1 cellular context compared by ENCODE assay signal in the genomic region with DNA sequence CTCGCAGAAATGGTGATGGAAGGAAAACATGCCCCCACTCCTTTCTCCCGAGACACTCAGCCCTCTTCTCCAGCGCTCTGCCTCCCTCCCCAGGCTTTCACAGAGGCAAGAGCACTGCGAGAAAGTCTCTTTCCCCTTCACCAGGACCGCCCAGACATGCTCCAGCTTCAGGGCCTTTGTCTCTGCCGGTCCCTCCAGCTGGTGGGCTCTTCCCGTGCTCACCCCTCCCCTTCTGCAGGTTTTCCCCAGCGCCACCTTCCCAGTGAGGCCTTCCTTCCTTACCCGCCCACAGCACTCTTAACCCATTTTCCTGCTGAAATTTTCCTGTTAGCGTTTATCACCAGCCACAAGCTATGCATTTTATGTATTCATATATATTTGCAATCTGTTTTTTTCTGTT.
TF ChIP-seq lines count a peak whose summit lies in the region.

No MANE protein-coding gene starts in this region.

TF ChIP-seq in H1, 55 proteins besides CTCF, POLR2A, EP300 and RAD21 (continued from another document):
- TF ChIP-seq SIX5 (IDR thresholded peaks at IDR 0.05; ENCODE audit: low read depth, low read length) (no peak), ASH2L (IDR thresholded peaks at IDR 0.05; ENCODE audit: low read length) (no peak), RNF2 (IDR thresholded peaks at IDR 0.05; ENCODE audit: borderline replicate concordance, low read depth, low read length, missing control alignments, poor library complexity, severe bottlenecking) (no peak), BCL11A (IDR thresholded peaks at IDR 0.05; ENCODE audit: low read depth in 2 of 2, low read length in 2 of 2) (no peak), ZNF274 (IDR thresholded peaks at IDR 0.05; ENCODE audit: borderline replicate concordance, extremely low read depth, low read length) (no peak), PHF8 (conservative IDR thresholded peaks at IDR 0.05; ENCODE audit: low read depth, low read length) (no peak), CHD1 (IDR thresholded peaks at IDR 0.05; ENCODE audit: low read depth, low read length) (no peak), KDM5A (IDR thresholded peaks at IDR 0.05; ENCODE audit: low read length) (no peak), TAF7 (optimal IDR thresholded peaks at IDR 0.05; ENCODE audit: borderline replicate concordance, low read depth, low read length) (no peak), TBP (IDR thresholded peaks at IDR 0.05; ENCODE audit: low read depth, low read length) (no peak), TCF12 (IDR thresholded peaks at IDR 0.05; ENCODE audit: low read depth, low read length) (no peak), BRCA1 (IDR thresholded peaks at IDR 0.05; ENCODE audit: low read depth, low read length) (no peak)
- TF ChIP-seq, protein P1, sequence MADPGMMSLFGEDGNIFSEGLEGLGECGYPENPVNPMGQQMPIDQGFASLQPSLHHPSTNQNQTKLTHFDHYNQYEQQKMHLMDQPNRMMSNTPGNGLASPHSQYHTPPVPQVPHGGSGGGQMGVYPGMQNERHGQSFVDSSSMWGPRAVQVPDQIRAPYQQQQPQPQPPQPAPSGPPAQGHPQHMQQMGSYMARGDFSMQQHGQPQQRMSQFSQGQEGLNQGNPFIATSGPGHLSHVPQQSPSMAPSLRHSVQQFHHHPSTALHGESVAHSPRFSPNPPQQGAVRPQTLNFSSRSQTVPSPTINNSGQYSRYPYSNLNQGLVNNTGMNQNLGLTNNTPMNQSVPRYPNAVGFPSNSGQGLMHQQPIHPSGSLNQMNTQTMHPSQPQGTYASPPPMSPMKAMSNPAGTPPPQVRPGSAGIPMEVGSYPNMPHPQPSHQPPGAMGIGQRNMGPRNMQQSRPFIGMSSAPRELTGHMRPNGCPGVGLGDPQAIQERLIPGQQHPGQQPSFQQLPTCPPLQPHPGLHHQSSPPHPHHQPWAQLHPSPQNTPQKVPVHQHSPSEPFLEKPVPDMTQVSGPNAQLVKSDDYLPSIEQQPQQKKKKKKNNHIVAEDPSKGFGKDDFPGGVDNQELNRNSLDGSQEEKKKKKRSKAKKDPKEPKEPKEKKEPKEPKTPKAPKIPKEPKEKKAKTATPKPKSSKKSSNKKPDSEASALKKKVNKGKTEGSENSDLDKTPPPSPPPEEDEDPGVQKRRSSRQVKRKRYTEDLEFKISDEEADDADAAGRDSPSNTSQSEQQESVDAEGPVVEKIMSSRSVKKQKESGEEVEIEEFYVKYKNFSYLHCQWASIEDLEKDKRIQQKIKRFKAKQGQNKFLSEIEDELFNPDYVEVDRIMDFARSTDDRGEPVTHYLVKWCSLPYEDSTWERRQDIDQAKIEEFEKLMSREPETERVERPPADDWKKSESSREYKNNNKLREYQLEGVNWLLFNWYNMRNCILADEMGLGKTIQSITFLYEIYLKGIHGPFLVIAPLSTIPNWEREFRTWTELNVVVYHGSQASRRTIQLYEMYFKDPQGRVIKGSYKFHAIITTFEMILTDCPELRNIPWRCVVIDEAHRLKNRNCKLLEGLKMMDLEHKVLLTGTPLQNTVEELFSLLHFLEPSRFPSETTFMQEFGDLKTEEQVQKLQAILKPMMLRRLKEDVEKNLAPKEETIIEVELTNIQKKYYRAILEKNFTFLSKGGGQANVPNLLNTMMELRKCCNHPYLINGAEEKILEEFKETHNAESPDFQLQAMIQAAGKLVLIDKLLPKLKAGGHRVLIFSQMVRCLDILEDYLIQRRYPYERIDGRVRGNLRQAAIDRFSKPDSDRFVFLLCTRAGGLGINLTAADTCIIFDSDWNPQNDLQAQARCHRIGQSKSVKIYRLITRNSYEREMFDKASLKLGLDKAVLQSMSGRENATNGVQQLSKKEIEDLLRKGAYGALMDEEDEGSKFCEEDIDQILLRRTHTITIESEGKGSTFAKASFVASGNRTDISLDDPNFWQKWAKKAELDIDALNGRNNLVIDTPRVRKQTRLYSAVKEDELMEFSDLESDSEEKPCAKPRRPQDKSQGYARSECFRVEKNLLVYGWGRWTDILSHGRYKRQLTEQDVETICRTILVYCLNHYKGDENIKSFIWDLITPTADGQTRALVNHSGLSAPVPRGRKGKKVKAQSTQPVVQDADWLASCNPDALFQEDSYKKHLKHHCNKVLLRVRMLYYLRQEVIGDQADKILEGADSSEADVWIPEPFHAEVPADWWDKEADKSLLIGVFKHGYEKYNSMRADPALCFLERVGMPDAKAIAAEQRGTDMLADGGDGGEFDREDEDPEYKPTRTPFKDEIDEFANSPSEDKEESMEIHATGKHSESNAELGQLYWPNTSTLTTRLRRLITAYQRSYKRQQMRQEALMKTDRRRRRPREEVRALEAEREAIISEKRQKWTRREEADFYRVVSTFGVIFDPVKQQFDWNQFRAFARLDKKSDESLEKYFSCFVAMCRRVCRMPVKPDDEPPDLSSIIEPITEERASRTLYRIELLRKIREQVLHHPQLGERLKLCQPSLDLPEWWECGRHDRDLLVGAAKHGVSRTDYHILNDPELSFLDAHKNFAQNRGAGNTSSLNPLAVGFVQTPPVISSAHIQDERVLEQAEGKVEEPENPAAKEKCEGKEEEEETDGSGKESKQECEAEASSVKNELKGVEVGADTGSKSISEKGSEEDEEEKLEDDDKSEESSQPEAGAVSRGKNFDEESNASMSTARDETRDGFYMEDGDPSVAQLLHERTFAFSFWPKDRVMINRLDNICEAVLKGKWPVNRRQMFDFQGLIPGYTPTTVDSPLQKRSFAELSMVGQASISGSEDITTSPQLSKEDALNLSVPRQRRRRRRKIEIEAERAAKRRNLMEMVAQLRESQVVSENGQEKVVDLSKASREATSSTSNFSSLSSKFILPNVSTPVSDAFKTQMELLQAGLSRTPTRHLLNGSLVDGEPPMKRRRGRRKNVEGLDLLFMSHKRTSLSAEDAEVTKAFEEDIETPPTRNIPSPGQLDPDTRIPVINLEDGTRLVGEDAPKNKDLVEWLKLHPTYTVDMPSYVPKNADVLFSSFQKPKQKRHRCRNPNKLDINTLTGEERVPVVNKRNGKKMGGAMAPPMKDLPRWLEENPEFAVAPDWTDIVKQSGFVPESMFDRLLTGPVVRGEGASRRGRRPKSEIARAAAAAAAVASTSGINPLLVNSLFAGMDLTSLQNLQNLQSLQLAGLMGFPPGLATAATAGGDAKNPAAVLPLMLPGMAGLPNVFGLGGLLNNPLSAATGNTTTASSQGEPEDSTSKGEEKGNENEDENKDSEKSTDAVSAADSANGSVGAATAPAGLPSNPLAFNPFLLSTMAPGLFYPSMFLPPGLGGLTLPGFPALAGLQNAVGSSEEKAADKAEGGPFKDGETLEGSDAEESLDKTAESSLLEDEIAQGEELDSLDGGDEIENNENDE (IDR thresholded peaks at IDR 0.05; ENCODE audit: insufficient replicate concordance, low read length), result no peak
- TF ChIP-seq, protein P2, sequence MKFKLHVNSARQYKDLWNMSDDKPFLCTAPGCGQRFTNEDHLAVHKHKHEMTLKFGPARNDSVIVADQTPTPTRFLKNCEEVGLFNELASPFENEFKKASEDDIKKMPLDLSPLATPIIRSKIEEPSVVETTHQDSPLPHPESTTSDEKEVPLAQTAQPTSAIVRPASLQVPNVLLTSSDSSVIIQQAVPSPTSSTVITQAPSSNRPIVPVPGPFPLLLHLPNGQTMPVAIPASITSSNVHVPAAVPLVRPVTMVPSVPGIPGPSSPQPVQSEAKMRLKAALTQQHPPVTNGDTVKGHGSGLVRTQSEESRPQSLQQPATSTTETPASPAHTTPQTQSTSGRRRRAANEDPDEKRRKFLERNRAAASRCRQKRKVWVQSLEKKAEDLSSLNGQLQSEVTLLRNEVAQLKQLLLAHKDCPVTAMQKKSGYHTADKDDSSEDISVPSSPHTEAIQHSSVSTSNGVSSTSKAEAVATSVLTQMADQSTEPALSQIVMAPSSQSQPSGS (IDR thresholded peaks at IDR 0.05; ENCODE audit: low read length), result no peak
- TF ChIP-seq, protein P3, sequence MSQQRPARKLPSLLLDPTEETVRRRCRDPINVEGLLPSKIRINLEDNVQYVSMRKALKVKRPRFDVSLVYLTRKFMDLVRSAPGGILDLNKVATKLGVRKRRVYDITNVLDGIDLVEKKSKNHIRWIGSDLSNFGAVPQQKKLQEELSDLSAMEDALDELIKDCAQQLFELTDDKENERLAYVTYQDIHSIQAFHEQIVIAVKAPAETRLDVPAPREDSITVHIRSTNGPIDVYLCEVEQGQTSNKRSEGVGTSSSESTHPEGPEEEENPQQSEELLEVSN (IDR thresholded peaks at IDR 0.05), result no peak
